ENCODE assay signal across 17 cellular contexts in the genomic region with DNA sequence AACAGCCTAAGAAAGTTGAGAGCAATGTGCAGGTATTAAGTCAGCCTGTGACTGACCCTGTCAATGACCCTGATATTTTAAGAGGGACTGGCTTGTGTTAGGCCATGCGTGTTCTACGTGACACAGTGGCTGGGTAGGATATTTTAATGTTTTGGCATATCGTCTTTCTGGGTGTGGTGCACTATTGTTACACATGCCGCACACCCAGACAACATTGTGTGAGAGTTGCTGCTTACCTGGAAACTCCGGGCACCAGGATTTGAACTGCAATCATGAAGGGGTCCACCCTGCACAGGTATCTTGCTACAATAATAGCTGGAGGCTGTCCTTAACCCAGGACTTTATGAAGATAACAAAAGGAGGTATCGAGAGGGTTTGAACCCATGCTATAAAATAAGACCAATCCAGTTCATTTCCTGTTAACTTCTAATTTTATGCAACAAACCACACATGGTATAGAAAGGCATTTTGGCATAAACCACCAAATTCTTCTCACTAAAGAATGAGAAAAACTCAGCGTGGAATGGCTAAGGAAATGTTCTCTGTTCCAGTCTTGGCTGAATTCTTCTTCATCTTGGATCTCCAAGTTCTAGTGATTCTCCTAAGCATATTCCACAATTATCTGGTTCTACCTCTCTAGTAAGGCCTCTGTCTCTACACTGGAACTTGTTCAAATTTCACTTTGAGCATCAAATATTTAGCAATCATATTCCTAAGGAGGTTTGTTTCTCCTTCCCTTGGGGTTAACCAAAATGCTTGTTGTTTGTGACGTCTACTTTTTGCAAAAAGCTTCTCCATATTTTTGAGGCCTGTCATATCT. TPM values are rescaled to one million over a fixed set of nuclear protein-coding genes. Genes with fewer than 3 reads are reported as not detected.
DNase-seq lines count a peak whose midpoint lies in the region; ATAC-seq, FAIRE-seq and TF ChIP-seq lines count a peak whose summit lies in the region.
"Had no signal": no experiment of that assay in that cellular context is flagged by ENCODE, and none has a peak within 500 bp of the region (broad histone marks: within the 10 kb centered on the region; RNA-seq: fewer than 3 reads in every experiment).

No MANE protein-coding gene starts in this region.

- H3F3A ChIP-seq in Loucy (ENCODE audit: low read depth): no peaks in the 10 kb centered on the region

- peaks cover 8% of the 10 kb centered on the region for H3K27me3 Mint-ChIP-seq in astrocyte (ENCODE audit: low read depth, unreplicated experiment)

- no peak for TF ChIP-seq POLR2A in gastrocnemius medialis (IDR thresholded peaks at IDR 0.05)

- H2AFZ ChIP-seq in Loucy (ENCODE audit: low read length) (peak overlapping the region; percentile 37), astrocyte (ENCODE audit: low read depth, low read length) (no peak overlapping the region)

- H3K27ac Mint-ChIP-seq in astrocyte (ENCODE audit: unreplicated experiment): peak overlapping the region; percentile 34
- H3K27ac Mint-ChIP-seq: CD8-positive, alpha-beta T cell had no signal

- H3K4me1 ChIP-seq in Loucy (ENCODE audit: insufficient read depth, low read length, poor library complexity, severe bottlenecking) (peaks cover 30% of the 10 kb centered on the region), astrocyte (ENCODE audit: insufficient read depth, low read length) (no peaks in the 10 kb centered on the region), gastrocnemius medialis (no peaks in the 10 kb centered on the region)

- H3K36me3 ChIP-seq in Loucy (ENCODE audit: insufficient read depth, low read length) (no peaks in the 10 kb centered on the region), astrocyte (ENCODE audit: insufficient read depth, low read length) (no peaks in the 10 kb centered on the region), gastrocnemius medialis (no peaks in the 10 kb centered on the region)
- H3K36me3 ChIP-seq: MG63 had no signal

- no peaks in the 10 kb centered on the region for H3K27me3 ChIP-seq in Loucy (ENCODE audit: insufficient read depth, low read length, poor library complexity, severe bottlenecking)
- H3K27me3 ChIP-seq in astrocyte (ENCODE audit: insufficient read depth, low read length): no peaks in the 10 kb centered on the region
- H3K27me3 ChIP-seq in gastrocnemius medialis: no peaks in the 10 kb centered on the region
- H3K27me3 ChIP-seq: MG63 had no signal

- no peak for TF ChIP-seq CTCF in AG10803 (conservative IDR thresholded peaks at IDR 0.05; ENCODE audit: low read length)
- no peak for TF ChIP-seq CTCF in Loucy (conservative IDR thresholded peaks at IDR 0.05; ENCODE audit: low read length)
- no peak for TF ChIP-seq CTCF in astrocyte (IDR thresholded peaks at IDR 0.05; ENCODE audit: insufficient read depth, low read depth, low read length)
- TF ChIP-seq CTCF in fibroblast of pulmonary artery (IDR thresholded peaks at IDR 0.05; ENCODE audit: low read length, missing control alignments): no peak
- no peak for TF ChIP-seq CTCF in gastrocnemius medialis (IDR thresholded peaks at IDR 0.05 in 4 of 5, conservative IDR thresholded peaks at IDR 0.05 in 1 of 5)

- intact Hi-C loops in gastrocnemius medialis (cut with DNase I; ENCODE audit: low total_unique reads): no loop called here

- H3K9ac ChIP-seq in Loucy (ENCODE audit: low read depth, low read length, poor library complexity, severe bottlenecking): no peak overlapping the region
- no peak overlapping the region for H3K9ac ChIP-seq in astrocyte (ENCODE audit: low read length)

- H3K79me2 ChIP-seq in Loucy (ENCODE audit: insufficient read depth, low read length): no peaks in the 10 kb centered on the region
- H3K79me2 ChIP-seq in astrocyte (ENCODE audit: insufficient read depth, low read length): no peaks in the 10 kb centered on the region

- no peaks in the 10 kb centered on the region for H3K9me2 ChIP-seq in Loucy (replicated peaks; ENCODE audit: low read depth, low read length)

- no peak overlapping the region for H3K4me3 ChIP-seq in AG10803 (ENCODE audit: low read length)
- H3K4me3 ChIP-seq in Loucy (ENCODE audit: low read length, poor library complexity, severe bottlenecking): no peak overlapping the region
- no peak overlapping the region for H3K4me3 ChIP-seq in astrocyte (ENCODE audit: insufficient read depth, low read depth, low read length)
- no peak overlapping the region for H3K4me3 ChIP-seq in fibroblast of pulmonary artery (replicated peaks; ENCODE audit: low read depth, low read length)
- H3K4me3 ChIP-seq in gastrocnemius medialis: no peak overlapping the region
- H3K4me3 ChIP-seq: MG63 had no signal

- in situ Hi-C loops in gastrocnemius medialis (cut with MboI; ENCODE audit: low sequenced_read_pairs in 4 of 4): no loop called here

- peak; percentile 67 for DNase-seq in AG10803 (ENCODE audit: low read depth)
- DNase-seq in astrocyte (ENCODE audit: low read depth): no peak
- peak; percentile 14 for DNase-seq in fibroblast of pulmonary artery (ENCODE audit: low read depth)
- no peak for DNase-seq in gastrocnemius medialis
- DNase-seq in activated T-cell treated with anti-CD3 and anti-CD28 coated beads, Interleukin-2, amount 50 U/mL, for 48 hours: no peak
- DNase-seq: Calu3; CD8-positive, alpha-beta T cell; Karpas-422; MG63; NCI-H1105 treated with DMSO at 0.1 percent for 48 hours; NCI-H1694; NCI-H2081 treated with DMSO at 0.1 percent for 48 hours had no signal

- peak overlapping the region; percentile 18 for H3K4me2 ChIP-seq in Loucy (ENCODE audit: low read depth, low read length, poor library complexity, severe bottlenecking)
- no peak overlapping the region for H3K4me2 ChIP-seq in astrocyte (ENCODE audit: low read length)

- H3K9me3 ChIP-seq in Loucy (ENCODE audit: insufficient read depth, low read depth, low read length) (no peaks in the 10 kb centered on the region), astrocyte (ENCODE audit: insufficient read depth, low read depth, low read length) (no peaks in the 10 kb centered on the region), gastrocnemius medialis (no peaks in the 10 kb centered on the region)
- H3K9me3 ChIP-seq: MG63 had no signal

- peaks cover 6% of the 10 kb centered on the region for H3K4me1 Mint-ChIP-seq in astrocyte (ENCODE audit: low read depth, unreplicated experiment)

- H3K27ac ChIP-seq in astrocyte (ENCODE audit: low read depth, low read length): no peak overlapping the region
- no peak overlapping the region for H3K27ac ChIP-seq in gastrocnemius medialis

- ATAC-seq in gastrocnemius medialis (no peak), GM18867 (IDR thresholded peaks at IDR 0.05; ENCODE audit: unreplicated experiment) (no peak)
- ATAC-seq: CD8-positive, alpha-beta T cell; Right ventricle myocardium inferior had no signal

- no peaks in the 10 kb centered on the region for H3K36me3 Mint-ChIP-seq in astrocyte (ENCODE audit: low read depth, unreplicated experiment)
- H3K36me3 Mint-ChIP-seq: CD8-positive, alpha-beta T cell had no signal

- no peak overlapping the region for H3K4me3 Mint-ChIP-seq in astrocyte (ENCODE audit: unreplicated experiment)
- H3K4me3 Mint-ChIP-seq: CD8-positive, alpha-beta T cell had no signal

- FAIRE-seq in astrocyte (lab: Jason Lieb, UNC): peak; percentile 43
- FAIRE-seq: GM12891, RCC 7860 had no signal

- H4K20me1 ChIP-seq in Loucy (ENCODE audit: insufficient read depth, low read length, poor library complexity, severe bottlenecking): no peaks in the 10 kb centered on the region
- H4K20me1 ChIP-seq in astrocyte (ENCODE audit: insufficient read depth, low read length): no peaks in the 10 kb centered on the region

- no peaks in the 10 kb centered on the region for H3K9me3 Mint-ChIP-seq in astrocyte (ENCODE audit: unreplicated experiment)
- H3K9me3 Mint-ChIP-seq: CD8-positive, alpha-beta T cell had no signal

RNA-seq across cellular contexts. Expression of gene POMP, which starts 38.7 kb away (rescaled TPM):
- 125 and 131 TPM in 2 replicates for total RNA-seq in astrocyte
- 100 to 1,000 TPM; 162 to 188 (median 176) TPM for total RNA-seq in gastrocnemius medialis

Comparison
In these comparisons a context has a peak if more than half of its experiments do, and no peak if none do; other contexts are left out.
1. DNase-seq: peak in AG10803 (single experiment) and fibroblast of pulmonary artery (single experiment); none in astrocyte (single experiment), gastrocnemius medialis (0 of 2) and activated T-cell treated with anti-CD3 and anti-CD28 coated beads, Interleukin-2, amount 50 U/mL, for 48 hours (0 of 2).